ENCODE assay signal across 1 cellular context in genomic region chr1:16013908-16014258, GRCh38.
TF ChIP-seq lines count a peak whose summit lies in the region.

No MANE protein-coding gene starts in this region.

TF ChIP-seq in GM23338, 12 proteins besides CTCF, POLR2A, EP300 and RAD21 (continued from another document):
- no peak for TF ChIP-seq ZNF462 (CRISPR knock-in tag; IDR thresholded peaks at IDR 0.05)
- TF ChIP-seq EZH2 (IDR thresholded peaks at IDR 0.05; ENCODE audit: low read depth, unreplicated experiment) = no peak
- no peak for TF ChIP-seq CREB1 (CRISPR knock-in tag; IDR thresholded peaks at IDR 0.05; ENCODE audit: low read depth)
- TF ChIP-seq ZNF114 (CRISPR knock-in tag; IDR thresholded peaks at IDR 0.05) = no peak
- TF ChIP-seq POLR2AphosphoS5 (IDR thresholded peaks at IDR 0.05; ENCODE audit: low read depth) = no peak
